ENCODE assay signal across 1 cellular context in genomic region chr13:41652735-41653361, GRCh38.
TF ChIP-seq lines count a peak whose summit lies in the region.

No MANE protein-coding gene starts in this region.

TF ChIP-seq in HepG2, 621 proteins besides CTCF, POLR2A, EP300 and RAD21 (continued from another document):
- TF ChIP-seq ARID3A (IDR thresholded peaks at IDR 0.05; ENCODE audit: low read depth, low read length), result peak; percentile 63; the same call in 1 of the 2 replicates
- peak; percentile 95 for TF ChIP-seq SMC3 (IDR thresholded peaks at IDR 0.05; ENCODE audit: low read length)
- TF ChIP-seq SKIL (CRISPR knock-in tag; IDR thresholded peaks at IDR 0.05; ENCODE audit: borderline replicate concordance), result no peak
- TF ChIP-seq IKZF1 (IDR thresholded peaks at IDR 0.05), result no peak
- TF ChIP-seq ZSCAN9 (CRISPR knock-in tag; IDR thresholded peaks at IDR 0.05; ENCODE audit: borderline replicate concordance), result 0 out of 2 replicates have a peak, but pooled peaks have one; percentile 36
- TF ChIP-seq CBX2 (IDR thresholded peaks at IDR 0.05; ENCODE audit: low read depth, low read length), result no peak
- TF ChIP-seq CBX2 (CRISPR knock-in tag; IDR thresholded peaks at IDR 0.05; ENCODE audit: low read depth), result no peak
- no peak for TF ChIP-seq GTF3A (CRISPR knock-in tag; conservative IDR thresholded peaks at IDR 0.05)
- no peak for TF ChIP-seq ZFP37 (CRISPR knock-in tag; IDR thresholded peaks at IDR 0.05; ENCODE audit: borderline replicate concordance)
- TF ChIP-seq KLF13 (CRISPR knock-in tag; IDR thresholded peaks at IDR 0.05), result no peak
- TF ChIP-seq U2AF2 (IDR thresholded peaks at IDR 0.05; ENCODE audit: low read depth, low read length), result no peak
- no peak for TF ChIP-seq PRDM4 (CRISPR knock-in tag; IDR thresholded peaks at IDR 0.05; ENCODE audit: borderline replicate concordance)
- TF ChIP-seq ZNF614 (CRISPR knock-in tag; IDR thresholded peaks at IDR 0.05; ENCODE audit: borderline replicate concordance), result no peak
- no peak for TF ChIP-seq FOXK1 (CRISPR knock-in tag; IDR thresholded peaks at IDR 0.05; ENCODE audit: borderline replicate concordance, low read depth)
